14 cellular contexts compared by ENCODE assay signal in genomic region chr3:152375546-152375945, GRCh38.
DNase-seq lines count a peak whose midpoint lies in the region; ATAC-seq and TF ChIP-seq lines count a peak whose summit lies in the region.
"Had no signal": no experiment of that assay in that cellular context is flagged by ENCODE, and none has a peak within 500 bp of the region (broad histone marks: within the 10 kb centered on the region; RNA-seq: fewer than 3 reads in every experiment).

No MANE protein-coding gene starts in this region.

- H3K27me3 ChIP-seq in SK-N-SH (ENCODE audit: insufficient read depth) (no peaks in the 10 kb centered on the region), sigmoid colon (no peaks in the 10 kb centered on the region)
- H3K27me3 ChIP-seq: upper lobe of left lung had no signal

- no peak for ATAC-seq in SK-N-SH treated with all-trans-retinoic acid at 6 μM for 48 hours
- ATAC-seq in HG03280 (IDR thresholded peaks at IDR 0.05; ENCODE audit: unreplicated experiment) = no peak
- ATAC-seq in GM21360 (IDR thresholded peaks at IDR 0.05; ENCODE audit: unreplicated experiment) = no peak
- ATAC-seq: left cardiac atrium had no signal

- peaks cover 4 to 16% of the 10 kb centered on the region in 2 experiments for H3K36me3 ChIP-seq in SK-N-SH (replicated peaks in 1 of 2; ENCODE audit: control insufficient read depth in 1 of 2, insufficient read depth in 2 of 2, low read length in 1 of 2)
- peaks cover 0 to 11% (median 0%) of the 10 kb centered on the region in 4 donors for H3K36me3 ChIP-seq in sigmoid colon
- H3K36me3 ChIP-seq: prostate gland had no signal

- CTCF ChIA-PET in SK-N-SH (lab: Yijun Ruan, JAX) = no interaction called here

- H4K20me1 ChIP-seq in SK-N-SH (ENCODE audit: insufficient read depth) = peaks cover 42% of the 10 kb centered on the region

- 51% methylated on average over 3 of the region's 3 CpGs for WGBS in SK-N-SH (ENCODE audit: low lambda C conversion rate)
- 89 to 94% methylated on average over 3 of the region's 3 CpGs for WGBS in sigmoid colon, 2 donors

- H3F3A ChIP-seq in SK-N-SH (replicated peaks; ENCODE audit: insufficient read depth) = peaks cover 34% of the 10 kb centered on the region

- POLR2A ChIA-PET in SK-N-SH (lab: Yijun Ruan, JAX) = no interaction called here

- H3K4me1 ChIP-seq in SK-N-SH (ENCODE audit: control insufficient read depth in 1 of 2, insufficient read depth in 2 of 2, low read depth in 1 of 2, low read length in 1 of 2) = peaks cover 0 to 49% of the 10 kb centered on the region in 2 experiments; a peak in 3 of 4 replicates
- peaks cover 0 to 86% (median 63%) of the 10 kb centered on the region in 4 donors for H3K4me1 ChIP-seq in sigmoid colon
- H3K4me1 ChIP-seq: prostate gland had no signal

- no peak for TF ChIP-seq POLR2A in sigmoid colon (IDR thresholded peaks at IDR 0.05)

- H3K4me3 ChIP-seq in SK-N-SH (ENCODE audit: low read depth in 2 of 2, low read length in 1 of 2) (no peak overlapping the region), coronary artery (no peak overlapping the region), sigmoid colon (no peak overlapping the region)
- H3K4me3 ChIP-seq: prostate gland, upper lobe of left lung had no signal

- no peak overlapping the region for H3K4me2 ChIP-seq in SK-N-SH

- no peak overlapping the region for H2AFZ ChIP-seq in SK-N-SH (ENCODE audit: low read depth)

- intact Hi-C loops in sigmoid colon (cut with DNase I) = no loop called here

- no peak for TF ChIP-seq EP300 in SK-N-SH (IDR thresholded peaks at IDR 0.05; ENCODE audit: borderline replicate concordance in 1 of 2, low read depth in 1 of 2, low read length in 1 of 2)
- no peak for TF ChIP-seq EP300 in sigmoid colon (IDR thresholded peaks at IDR 0.05)

- H3K9me3 ChIP-seq in SK-N-SH (no peaks in the 10 kb centered on the region), sigmoid colon (no peaks in the 10 kb centered on the region)
- H3K9me3 ChIP-seq: prostate gland, upper lobe of left lung had no signal

- H3K9me2 ChIP-seq in SK-N-SH = no peaks in the 10 kb centered on the region

- H3K27ac ChIP-seq in SK-N-SH (ENCODE audit: low read depth in 2 of 2, low read length in 1 of 2) = peak overlapping the region in 1 of 2 experiments; percentile 90; a peak in 2 of 4 replicates
- H3K27ac ChIP-seq in coronary artery = peak overlapping the region; percentile 44 to 61
- peak overlapping the region; percentile 31 to 79 (median 70) for H3K27ac ChIP-seq in sigmoid colon
- H3K27ac ChIP-seq: prostate gland had no signal

- no peak for DNase-seq in SK-N-SH
- DNase-seq in M059J (ENCODE audit: low read depth) = peak; percentile 79
- no peak for DNase-seq in coronary artery (ENCODE audit: low spot score)
- DNase-seq in sigmoid colon = no peak
- DNase-seq in NCI-H748 treated with DMSO at 0.1 percent for 48 hours (lab: John Stamatoyannopoulos, UW) = no peak
- DNase-seq: 8988T; activated CD4-positive, alpha-beta T cell treated with anti-CD3 and anti-CD28 coated beads, Interleukin-2, amount 10 ng/mL, durations not matched to agents 7 days and 5 days; left cardiac atrium; NCI-H345; upper lobe of left lung had no signal

- peak overlapping the region; percentile 53; the same call in 1 of the 2 replicates for H3K9ac ChIP-seq in SK-N-SH

- TF ChIP-seq CTCF in SK-N-SH (IDR thresholded peaks at IDR 0.05) (no peak), coronary artery (IDR thresholded peaks at IDR 0.05) (no peak), sigmoid colon (IDR thresholded peaks at IDR 0.05) (no peak)

- no peak for TF ChIP-seq RAD21 in SK-N-SH (IDR thresholded peaks at IDR 0.05; ENCODE audit: low read length)

- peaks cover 100% of the 10 kb centered on the region for H3K79me2 ChIP-seq in SK-N-SH (ENCODE audit: insufficient read depth)

TF ChIP-seq in SK-N-SH, 30 proteins besides CTCF, POLR2A, EP300 and RAD21:
- TF ChIP-seq SMC3 (IDR thresholded peaks at IDR 0.05; ENCODE audit: low read depth, low read length) = no peak
- TF ChIP-seq, protein P1, sequence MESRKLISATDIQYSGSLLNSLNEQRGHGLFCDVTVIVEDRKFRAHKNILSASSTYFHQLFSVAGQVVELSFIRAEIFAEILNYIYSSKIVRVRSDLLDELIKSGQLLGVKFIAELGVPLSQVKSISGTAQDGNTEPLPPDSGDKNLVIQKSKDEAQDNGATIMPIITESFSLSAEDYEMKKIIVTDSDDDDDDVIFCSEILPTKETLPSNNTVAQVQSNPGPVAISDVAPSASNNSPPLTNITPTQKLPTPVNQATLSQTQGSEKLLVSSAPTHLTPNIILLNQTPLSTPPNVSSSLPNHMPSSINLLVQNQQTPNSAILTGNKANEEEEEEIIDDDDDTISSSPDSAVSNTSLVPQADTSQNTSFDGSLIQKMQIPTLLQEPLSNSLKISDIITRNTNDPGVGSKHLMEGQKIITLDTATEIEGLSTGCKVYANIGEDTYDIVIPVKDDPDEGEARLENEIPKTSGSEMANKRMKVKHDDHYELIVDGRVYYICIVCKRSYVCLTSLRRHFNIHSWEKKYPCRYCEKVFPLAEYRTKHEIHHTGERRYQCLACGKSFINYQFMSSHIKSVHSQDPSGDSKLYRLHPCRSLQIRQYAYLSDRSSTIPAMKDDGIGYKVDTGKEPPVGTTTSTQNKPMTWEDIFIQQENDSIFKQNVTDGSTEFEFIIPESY (IDR thresholded peaks at IDR 0.05; ENCODE audit: borderline replicate concordance, low read depth) = no peak
- TF ChIP-seq TCF12 (IDR thresholded peaks at IDR 0.05) = no peak
- TF ChIP-seq, protein P2, sequence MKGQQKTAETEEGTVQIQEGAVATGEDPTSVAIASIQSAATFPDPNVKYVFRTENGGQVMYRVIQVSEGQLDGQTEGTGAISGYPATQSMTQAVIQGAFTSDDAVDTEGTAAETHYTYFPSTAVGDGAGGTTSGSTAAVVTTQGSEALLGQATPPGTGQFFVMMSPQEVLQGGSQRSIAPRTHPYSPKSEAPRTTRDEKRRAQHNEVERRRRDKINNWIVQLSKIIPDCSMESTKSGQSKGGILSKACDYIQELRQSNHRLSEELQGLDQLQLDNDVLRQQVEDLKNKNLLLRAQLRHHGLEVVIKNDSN (IDR thresholded peaks at IDR 0.05; ENCODE audit: borderline replicate concordance, low read depth) = no peak
- no peak for TF ChIP-seq MXI1 (IDR thresholded peaks at IDR 0.05; ENCODE audit: low read depth, low read length)
- no peak for TF ChIP-seq TEAD4 (IDR thresholded peaks at IDR 0.05; ENCODE audit: borderline replicate concordance, insufficient read depth)
- no peak for TF ChIP-seq TAF1 (IDR thresholded peaks at IDR 0.05; ENCODE audit: borderline replicate concordance, low read depth, low read length)
- TF ChIP-seq FOSL2 (IDR thresholded peaks at IDR 0.05; ENCODE audit: borderline replicate concordance, low read depth) = no peak

TF ChIP-seq in SK-N-SH treated with all-trans-retinoic acid at 6 μM for 48 hours, 23 proteins besides CTCF, POLR2A, EP300 and RAD21:
- no peak for TF ChIP-seq TCF4 (CRISPR knock-in tag; IDR thresholded peaks at IDR 0.05; ENCODE audit: borderline replicate concordance)
- no peak for TF ChIP-seq TOX (CRISPR knock-in tag; IDR thresholded peaks at IDR 0.05; ENCODE audit: borderline replicate concordance)
- no peak for TF ChIP-seq RARB (CRISPR knock-in tag; IDR thresholded peaks at IDR 0.05)
